In the genomic region with DNA sequence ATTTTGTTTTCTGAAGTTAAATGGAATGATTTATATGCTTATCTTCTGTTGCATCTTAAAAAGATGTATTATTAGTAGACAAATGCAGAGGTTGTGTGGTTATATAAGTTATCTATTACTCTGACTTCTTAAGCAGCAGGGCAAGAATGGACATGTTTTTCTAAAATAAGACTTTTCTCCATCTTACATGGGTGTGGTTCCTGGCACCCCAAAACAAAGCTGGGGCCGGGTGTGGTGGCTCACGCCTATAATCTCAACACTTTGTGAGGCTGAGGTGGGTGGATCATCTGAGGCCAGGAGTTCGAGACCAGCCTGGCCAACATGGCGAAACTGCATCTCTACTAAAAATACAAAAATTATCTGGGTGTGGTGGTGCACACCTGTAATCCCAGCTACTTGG, we compare ENCODE assay signal across 8 cellular contexts.
A peak's percentile ranks its signal among the peaks of the same experiment; 100 is the strongest.
DNase-seq lines count a peak whose midpoint lies in the region; ATAC-seq, FAIRE-seq and TF ChIP-seq lines count a peak whose summit lies in the region.
"Not testable (repeated sequence)": the region's sequence is repeated elsewhere in the genome, so short reads cannot be mapped to it uniquely, and the experiment has no call there.

No MANE protein-coding gene starts in this region.

- FAIRE-seq in keratinocyte (lab: Jason Lieb, UNC): not testable (repeated sequence)

- H3K4me1 ChIP-seq in RWPE2 (ENCODE audit: insufficient read depth, poor library complexity, severe bottlenecking): peaks cover 27% of the 10 kb centered on the region
- peaks cover 0 to 26% (median 21%) of the 10 kb centered on the region in 4 donors for H3K4me1 ChIP-seq in esophagus muscularis mucosa
- H3K4me1 ChIP-seq in keratinocyte (ENCODE audit: control insufficient read depth, extremely low read depth, insufficient read depth, low read length): peaks cover 27% of the 10 kb centered on the region
- H3K4me1 ChIP-seq in tibial nerve: peaks cover 0 to 17% (median 8%) of the 10 kb centered on the region in 4 donors

- H3K9ac ChIP-seq in keratinocyte (ENCODE audit: control insufficient read depth, extremely low read depth, insufficient read depth, low read length): peak overlapping the region; percentile 69

- not testable (repeated sequence) for H4K20me1 ChIP-seq in keratinocyte (ENCODE audit: control insufficient read depth, extremely low read depth, insufficient read depth, low read length)

- H3K9me3 Mint-ChIP-seq in osteocyte (ENCODE audit: unreplicated experiment): not testable (repeated sequence)

- not testable (repeated sequence) for H3K9me1 ChIP-seq in keratinocyte (ENCODE audit: control insufficient read depth, extremely low read depth, insufficient read depth, low read length)

- intact Hi-C loops in esophagus muscularis mucosa (cut with DNase I): loop anchor here (2.0 to 5.0 kb wide), 2 partner anchors 72 to 192 kb away; no protein-coding TSS in a partner anchor

- not testable (repeated sequence) for H2AFZ ChIP-seq in keratinocyte (ENCODE audit: control insufficient read depth, low read length)

- H3K27ac ChIP-seq in C4-2B: peak overlapping the region; percentile 42
- peak overlapping the region; percentile 85 for H3K27ac ChIP-seq in RWPE2 (ENCODE audit: poor library complexity, severe bottlenecking)
- H3K27ac ChIP-seq in brain microvascular endothelial cell: peak overlapping the region; percentile 53
- H3K27ac ChIP-seq in esophagus muscularis mucosa (replicated peaks in 1 of 4): peak overlapping the region; percentile 45 to 50 (median 48)
- peak overlapping the region; percentile 87 for H3K27ac ChIP-seq in keratinocyte (ENCODE audit: control insufficient read depth, insufficient read depth, low read length)
- peak overlapping the region in 3 of 4 donors; percentile 45 to 77 (median 51) for H3K27ac ChIP-seq in tibial nerve

- H3K27me3 Mint-ChIP-seq in osteocyte (ENCODE audit: unreplicated experiment): not testable (repeated sequence)

- 77% methylated on average over 4 of the region's 4 CpGs for WGBS in esophagus muscularis mucosa
- 86 to 92% methylated on average over 4 of the region's 4 CpGs for WGBS in tibial nerve, 2 donors

- not testable (repeated sequence) for H3K36me3 ChIP-seq in RWPE2 (ENCODE audit: low read depth); brain microvascular endothelial cell (replicated peaks); esophagus muscularis mucosa; keratinocyte (ENCODE audit: control insufficient read depth in 2 of 2, extremely low read depth in 1 of 2, insufficient read depth in 2 of 2, low read length in 2 of 2); tibial nerve

- not testable (repeated sequence) for TF ChIP-seq POLR2A in esophagus muscularis mucosa (IDR thresholded peaks at IDR 0.05; ENCODE audit: low read depth); tibial nerve (IDR thresholded peaks at IDR 0.05)

- TF ChIP-seq EP300 in esophagus muscularis mucosa (IDR thresholded peaks at IDR 0.05); tibial nerve (IDR thresholded peaks at IDR 0.05): not testable (repeated sequence)

- in situ Hi-C loops in brain microvascular endothelial cell (cut with HindIII; ENCODE audit: low pct_ligation_motif_present, low sequenced_read_pairs): not testable (repeated sequence)

- DNase-seq in HPDE6-E6E7 (ENCODE audit: extremely low spot score): peak; percentile 50
- not testable (repeated sequence) for DNase-seq in RWPE2 (ENCODE audit: low spot score); brain microvascular endothelial cell; esophagus muscularis mucosa (ENCODE audit: extremely low spot score); osteocyte (ENCODE audit: extremely low spot score, unreplicated experiment); tibial nerve (ENCODE audit: low spot score in 2 of 2)
- peak; percentile 61 for DNase-seq in keratinocyte (ENCODE audit: low read depth, low spot score)

- not testable (repeated sequence) for H3K4me3 Mint-ChIP-seq in osteocyte (ENCODE audit: unreplicated experiment)

- not testable (repeated sequence) for H3K36me3 Mint-ChIP-seq in osteocyte (ENCODE audit: unreplicated experiment)

- dilution Hi-C loops in keratinocyte (cut with MboI; ENCODE audit: extremely low pct_ligation_motif_present, low sequenced_read_pairs): not testable (repeated sequence)

- peak; percentile 60 for ATAC-seq in RWPE2 (ENCODE audit: low read depth)

- peak overlapping the region; percentile 72 for H3K4me2 ChIP-seq in keratinocyte (ENCODE audit: control insufficient read depth, extremely low read depth, insufficient read depth, low read depth, low read length)

- H3K27me3 ChIP-seq in RWPE2 (ENCODE audit: insufficient read depth, poor library complexity, severe bottlenecking); brain microvascular endothelial cell (replicated peaks); esophagus muscularis mucosa; keratinocyte (ENCODE audit: control insufficient read depth, extremely low read depth, insufficient read depth, low read length); tibial nerve: not testable (repeated sequence)

- H3K4me1 Mint-ChIP-seq in osteocyte (ENCODE audit: unreplicated experiment): peaks cover 25% of the 10 kb centered on the region

- H3K27ac Mint-ChIP-seq in osteocyte (ENCODE audit: unreplicated experiment): peak overlapping the region; percentile 80

- not testable (repeated sequence) for H3K79me2 ChIP-seq in keratinocyte (ENCODE audit: control insufficient read depth, insufficient read depth, low read length)

- TF ChIP-seq CTCF in C4-2B (conservative IDR thresholded peaks at IDR 0.05); RWPE2 (IDR thresholded peaks at IDR 0.05; ENCODE audit: poor library complexity, severe bottlenecking); brain microvascular endothelial cell (IDR thresholded peaks at IDR 0.05; ENCODE audit: low read depth, low read length, missing control alignments); esophagus muscularis mucosa (IDR thresholded peaks at IDR 0.05); keratinocyte (optimal IDR thresholded peaks at IDR 0.05 in 1 of 3, IDR thresholded peaks at IDR 0.05 in 1 of 3, conservative IDR thresholded peaks at IDR 0.05 in 1 of 3; ENCODE audit: extremely low read depth in 1 of 3, insufficient read depth in 2 of 3, low read length in 3 of 3); osteocyte (IDR thresholded peaks at IDR 0.05); tibial nerve (IDR thresholded peaks at IDR 0.05): not testable (repeated sequence)

- H3K9me3 ChIP-seq in RWPE2 (ENCODE audit: severe bottlenecking); esophagus muscularis mucosa; keratinocyte (ENCODE audit: control insufficient read depth, low read depth, low read length); tibial nerve: not testable (repeated sequence)

- not testable (repeated sequence) for H3K4me3 ChIP-seq in RWPE2 (ENCODE audit: severe bottlenecking); brain microvascular endothelial cell (ENCODE audit: low read depth, low read length); esophagus muscularis mucosa; keratinocyte (ENCODE audit: control insufficient read depth in 2 of 3, extremely low read depth in 1 of 3, insufficient read depth in 2 of 3, low read depth in 1 of 3, low read length in 3 of 3); tibial nerve
